In genomic region chr11:96002339-96002738, GRCh38 we compare ENCODE assay signal across 16 cellular contexts.
DNase-seq lines count a peak whose midpoint lies in the region; ATAC-seq, FAIRE-seq and TF ChIP-seq lines count a peak whose summit lies in the region.
"Had no signal": no experiment of that assay in that cellular context is flagged by ENCODE, and none has a peak within 500 bp of the region (broad histone marks: within the 10 kb centered on the region; RNA-seq: fewer than 3 reads in every experiment).

No MANE protein-coding gene starts in this region.

- TF ChIP-seq EP300 in HepG2 (IDR thresholded peaks at IDR 0.05; ENCODE audit: low read depth in 2 of 2, low read length in 2 of 2) (no peak), HepG2 (CRISPR knock-in tag; IDR thresholded peaks at IDR 0.05; ENCODE audit: borderline replicate concordance) (no peak)

- H3K9me3 ChIP-seq in HepG2 (ENCODE audit: low read length) = no peaks in the 10 kb centered on the region
- no peaks in the 10 kb centered on the region for H3K9me3 ChIP-seq in right lobe of liver
- H3K9me3 ChIP-seq in effector memory CD4-positive, alpha-beta T cell (ENCODE audit: control insufficient read depth, low read length) = no peaks in the 10 kb centered on the region

- POLR2A ChIA-PET in HepG2 (lab: Yijun Ruan, JAX) = no interaction called here

- H3K4me1 Mint-ChIP-seq in activated T-cell treated with anti-CD3 and anti-CD28 coated beads, Interleukin-2, amount 50 U/mL, for 72 hours (ENCODE audit: low read depth) = peaks cover 16% of the 10 kb centered on the region

- no peak overlapping the region for H3K9ac ChIP-seq in HepG2 (ENCODE audit: insufficient read depth, low read depth, low read length)
- H3K9ac ChIP-seq: BLaER1 treated with 17β-estradiol and CSF1 and Interleukin-3, amounts not matched to agents 10 nM and 100 nM had no signal

- WGBS in HepG2 (ENCODE audit: low lambda C conversion rate) = 83% methylated on average over 2 of the region's 2 CpGs
- 66% methylated on average over 2 of the region's 2 CpGs for WGBS in right lobe of liver (ENCODE audit: insufficient coverage, low coverage, low lambda C conversion rate, missing lambda C conversion rate)

- H3K4me2 ChIP-seq in HepG2 (ENCODE audit: low read depth, low read length) = no peak overlapping the region
- H3K4me2 ChIP-seq: BLaER1 treated with 17β-estradiol and CSF1 and Interleukin-3, amounts not matched to agents 10 nM and 100 nM; GM23338 had no signal

- H3K27me3 ChIP-seq in HepG2 (ENCODE audit: control insufficient read depth in 1 of 2, insufficient read depth in 2 of 2, low read length in 2 of 2) (no peaks in the 10 kb centered on the region), right lobe of liver (no peaks in the 10 kb centered on the region)
- H3K27me3 ChIP-seq in effector memory CD4-positive, alpha-beta T cell (replicated peaks; ENCODE audit: control insufficient read depth, insufficient read depth, low read length, poor library complexity, severe bottlenecking) = no peaks in the 10 kb centered on the region
- H3K27me3 ChIP-seq: BLaER1 treated with 17β-estradiol and CSF1 and Interleukin-3, amounts not matched to agents 10 nM and 100 nM had no signal

- CTCF ChIA-PET in HepG2 (lab: Yijun Ruan, JAX; ENCODE audit: low intra/inter-chr PET ratio, low total read pairs) = no interaction called here

- no TSS peak for BruUV-seq in HepG2 (replicated peaks; lab: Mats Ljungman, UMichigan)

- H3K4me1 ChIP-seq in HepG2 (ENCODE audit: insufficient read depth, low read length) = no peaks in the 10 kb centered on the region; the same call in 1 of the 2 replicates
- H3K4me1 ChIP-seq in right lobe of liver = no peaks in the 10 kb centered on the region
- H3K4me1 ChIP-seq in effector memory CD4-positive, alpha-beta T cell (ENCODE audit: control insufficient read depth, insufficient read depth, low read length, poor library complexity, severe bottlenecking) = no peaks in the 10 kb centered on the region

- no peak overlapping the region for H3K4me3 Mint-ChIP-seq in activated T-cell treated with anti-CD3 and anti-CD28 coated beads, Interleukin-2, amount 50 U/mL, for 72 hours
- H3K4me3 Mint-ChIP-seq: CD4-positive, CD25-positive, alpha-beta regulatory T cell; GM23338 had no signal

- no peak overlapping the region for H3K27ac ChIP-seq in HepG2 (ENCODE audit: extremely low read length, insufficient read depth, low read length)
- H3K27ac ChIP-seq in right lobe of liver = no peak overlapping the region
- no peak overlapping the region for H3K27ac ChIP-seq in effector memory CD4-positive, alpha-beta T cell (ENCODE audit: insufficient read depth, low read length, poor library complexity, severe bottlenecking)
- H3K27ac ChIP-seq: 22Rv1; BLaER1 treated with 17β-estradiol and CSF1 and Interleukin-3, amounts not matched to agents 10 nM and 100 nM had no signal

- TF ChIP-seq CTCF in HepG2 (CRISPR knock-in tag; IDR thresholded peaks at IDR 0.05) (no peak), right lobe of liver (IDR thresholded peaks at IDR 0.05) (no peak), fibroblast of mammary gland (conservative IDR thresholded peaks at IDR 0.05; ENCODE audit: control insufficient read depth, insufficient read depth, low read depth, low read length) (no peak)

- intact Hi-C loops in HepG2 (cut with micrococcal nuclease; ENCODE audit: unreplicated experiment) = no loop called here
- intact Hi-C loops in right lobe of liver (cut with DNase I) = no loop called here

- no peak for ATAC-seq in activated T-cell treated with anti-CD3 and anti-CD28 coated beads, Interleukin-2, amount 50 U/mL, for 72 hours (replicated peaks in 1 of 2)
- ATAC-seq in HepG2 (no peak), right lobe of liver (no peak), HG03108 (IDR thresholded peaks at IDR 0.05; ENCODE audit: unreplicated experiment) (no peak)
- ATAC-seq: GM23338 had no signal

- no peak for DNase-seq in activated T-cell treated with anti-CD3 and anti-CD28 coated beads, Interleukin-2, amount 50 U/mL, for 72 hours
- no peak for DNase-seq in activated T-cell treated with anti-CD3 and anti-CD28 coated beads, Interleukin-2, amount 50 U/mL, for 1 hour
- DNase-seq in HepG2 (ENCODE audit: low spot score) (no peak), right lobe of liver (no peak), fibroblast of mammary gland (ENCODE audit: low read depth) (peak; percentile 29), urothelium cell line (ENCODE audit: low spot score) (no peak)
- DNase-seq in effector memory CD4-positive, alpha-beta T cell = no peak
- DNase-seq: CD4-positive, CD25-positive, alpha-beta regulatory T cell; DMS79; EL; GDM1; H7 had no signal

- H4K20me1 ChIP-seq in HepG2 (ENCODE audit: insufficient read depth, low read length) = no peaks in the 10 kb centered on the region

- H3K4me3 ChIP-seq in HepG2 (replicated peaks in 1 of 3; ENCODE audit: insufficient read depth in 1 of 3, low read depth in 2 of 3, low read length in 3 of 3) = no peak overlapping the region
- H3K4me3 ChIP-seq in right lobe of liver = no peak overlapping the region
- H3K4me3 ChIP-seq in fibroblast of mammary gland (ENCODE audit: control insufficient read depth, low read depth, low read length) = no peak overlapping the region
- no peak overlapping the region for H3K4me3 ChIP-seq in effector memory CD4-positive, alpha-beta T cell (ENCODE audit: insufficient read depth, low read depth, low read length, poor library complexity, severe bottlenecking)
- H3K4me3 ChIP-seq: BLaER1 treated with 17β-estradiol and CSF1 and Interleukin-3, amounts not matched to agents 10 nM and 100 nM; GM23338 had no signal

- TF ChIP-seq RAD21 in HepG2 (CRISPR knock-in tag; IDR thresholded peaks at IDR 0.05) = no peak

- H3K79me2 ChIP-seq in HepG2 (ENCODE audit: insufficient read depth, low read length) = no peaks in the 10 kb centered on the region

- H3K36me3 Mint-ChIP-seq in activated T-cell treated with anti-CD3 and anti-CD28 coated beads, Interleukin-2, amount 50 U/mL, for 72 hours (ENCODE audit: insufficient read depth in 2 of 2) = peaks cover 9 to 20% of the 10 kb centered on the region in 2 donors

- H2AFZ ChIP-seq in HepG2 (ENCODE audit: low read length) = no peak overlapping the region
- H2AFZ ChIP-seq: GM23338 had no signal

- in situ Hi-C loops in HepG2 (cut with HindIII; ENCODE audit: extremely low pct_ligation_motif_present, low pct_unique_long_range_greater_than_20kb) = no loop called here

- no peaks in the 10 kb centered on the region for H3K27me3 Mint-ChIP-seq in activated T-cell treated with anti-CD3 and anti-CD28 coated beads, Interleukin-2, amount 50 U/mL, for 72 hours (ENCODE audit: low read depth)
- H3K27me3 Mint-ChIP-seq: CD4-positive, CD25-positive, alpha-beta regulatory T cell had no signal

- FAIRE-seq in HepG2 (lab: Jason Lieb, UNC) (no peak), urothelium cell line (lab: Jason Lieb, UNC) (peak; percentile 40)

- peak overlapping the region; percentile 0 for H3K27ac Mint-ChIP-seq in activated T-cell treated with anti-CD3 and anti-CD28 coated beads, Interleukin-2, amount 50 U/mL, for 72 hours
- H3K27ac Mint-ChIP-seq: CD4-positive, CD25-positive, alpha-beta regulatory T cell; GM23338 had no signal

- H3K36me3 ChIP-seq in HepG2 (replicated peaks in 1 of 2; ENCODE audit: control insufficient read depth in 1 of 2, insufficient read depth in 2 of 2, low read length in 2 of 2) (peaks cover 0 to 1% of the 10 kb centered on the region in 2 experiments; a peak in 1 of 5 replicates), right lobe of liver (no peaks in the 10 kb centered on the region)
- no peaks in the 10 kb centered on the region for H3K36me3 ChIP-seq in effector memory CD4-positive, alpha-beta T cell (ENCODE audit: control insufficient read depth, insufficient read depth, low read length)

- TF ChIP-seq POLR2A in HepG2 (IDR thresholded peaks at IDR 0.05; ENCODE audit: insufficient read depth in 1 of 2, low read depth in 2 of 2, low read length in 2 of 2) (no peak), right lobe of liver (IDR thresholded peaks at IDR 0.05) (no peak)

- H3K9me3 Mint-ChIP-seq in activated T-cell treated with anti-CD3 and anti-CD28 coated beads, Interleukin-2, amount 50 U/mL, for 72 hours = peaks cover 10 to 14% of the 10 kb centered on the region in 2 donors
- H3K9me3 Mint-ChIP-seq: GM23338 had no signal

TF ChIP-seq in HepG2, 621 proteins besides CTCF, POLR2A, EP300 and RAD21:
- no peak for TF ChIP-seq ZMAT3 (CRISPR knock-in tag; conservative IDR thresholded peaks at IDR 0.05)
- TF ChIP-seq ZNF549 (CRISPR knock-in tag; IDR thresholded peaks at IDR 0.05) = no peak
- TF ChIP-seq CREB1 (IDR thresholded peaks at IDR 0.05) = peak; percentile 67
- no peak for TF ChIP-seq CREB1 (CRISPR knock-in tag; IDR thresholded peaks at IDR 0.05)
- TF ChIP-seq LBX2 (CRISPR knock-in tag; IDR thresholded peaks at IDR 0.05; ENCODE audit: borderline replicate concordance) = no peak
- TF ChIP-seq ZSCAN20 (CRISPR knock-in tag; IDR thresholded peaks at IDR 0.05; ENCODE audit: borderline replicate concordance) = no peak
TF ChIP-seq in HepG2: peak in this region for 1.
